18 cellular contexts compared by ENCODE assay signal in the genomic region with DNA sequence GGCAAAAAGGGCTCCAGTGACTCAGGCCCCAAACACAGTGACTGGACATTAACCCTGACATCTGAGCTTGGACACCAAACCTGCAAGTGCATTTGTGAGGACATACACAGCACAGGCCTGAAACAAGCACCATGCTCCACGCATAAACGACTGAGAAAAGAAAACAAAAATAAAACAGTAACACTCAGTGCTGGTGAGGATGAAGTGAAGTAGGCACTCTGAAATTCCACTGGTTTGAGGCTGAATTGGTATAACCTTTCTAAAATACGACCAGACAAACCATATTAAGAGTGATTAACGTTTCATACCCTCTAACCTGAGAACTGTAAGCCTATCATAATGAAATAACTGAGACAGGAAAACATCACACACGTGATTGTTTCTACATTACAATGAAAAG. TPM values are rescaled to one million over a fixed set of nuclear protein-coding genes. Genes with fewer than 3 reads are reported as not detected.
A peak's percentile ranks its signal among the peaks of the same experiment; 100 is the strongest.
DNase-seq lines count a peak whose midpoint lies in the region; ATAC-seq and TF ChIP-seq lines count a peak whose summit lies in the region.
"Had no signal": no experiment of that assay in that cellular context is flagged by ENCODE, and none has a peak within 500 bp of the region (broad histone marks: within the 10 kb centered on the region; RNA-seq: fewer than 3 reads in every experiment).

No MANE protein-coding gene starts in this region.

- no peak overlapping the region for H3K4me3 ChIP-seq in transverse colon
- H3K4me3 ChIP-seq: MG63, mucosa of descending colon, PC-9 had no signal

- no peaks in the 10 kb centered on the region for H3K9me3 Mint-ChIP-seq in activated T-cell treated with anti-CD3 and anti-CD28 coated beads, Interleukin-2, amount 50 U/mL, for 4 hours
- H3K9me3 Mint-ChIP-seq in activated CD4-positive, alpha-beta memory T cell treated with anti-CD3 and anti-CD28 coated beads, Interleukin-2, amount 10 ng/mL, durations not matched to agents 7 days and 5 days = no peaks in the 10 kb centered on the region
- no peaks in the 10 kb centered on the region for H3K9me3 Mint-ChIP-seq in immature natural killer cell
- H3K9me3 Mint-ChIP-seq: WTC11 had no signal

- H3K27ac ChIP-seq in transverse colon = peak overlapping the region in 3 of 4 donors; percentile 28 to 65 (median 34)
- H3K27ac ChIP-seq: PC-9 had no signal

- no peaks in the 10 kb centered on the region for H3K9me3 ChIP-seq in transverse colon
- H3K9me3 ChIP-seq: MG63, mucosa of descending colon had no signal

- WGBS in transverse colon (ENCODE audit: low coverage in 1 of 2), 2 donors = 92 to 98% methylated on average over 5 of the region's 5 CpGs

- peaks cover 5 to 11% (median 9%) of the 10 kb centered on the region in 4 donors for H3K4me1 ChIP-seq in transverse colon

- intact Hi-C loops in transverse colon (cut with DNase I; ENCODE audit: low total_unique reads) = no loop called here

- no peaks in the 10 kb centered on the region for H3K27me3 Mint-ChIP-seq in activated T-cell treated with anti-CD3 and anti-CD28 coated beads, Interleukin-2, amount 50 U/mL, for 4 hours (ENCODE audit: low read depth)
- no peaks in the 10 kb centered on the region for H3K27me3 Mint-ChIP-seq in activated CD4-positive, alpha-beta memory T cell treated with anti-CD3 and anti-CD28 coated beads, Interleukin-2, amount 10 ng/mL, durations not matched to agents 7 days and 5 days
- H3K27me3 Mint-ChIP-seq in immature natural killer cell (ENCODE audit: low read depth in 3 of 3) = peaks cover 7 to 14% (median 10%) of the 10 kb centered on the region in 3 donors

- no peak for ATAC-seq in activated T-cell treated with anti-CD3 and anti-CD28 coated beads, Interleukin-2, amount 50 U/mL, for 4 hours
- ATAC-seq: SK-N-SH treated with all-trans-retinoic acid at 6 μM for 48 hours, WTC11 had no signal

- H3K4me1 Mint-ChIP-seq in activated T-cell treated with anti-CD3 and anti-CD28 coated beads, Interleukin-2, amount 50 U/mL, for 4 hours (ENCODE audit: low read depth) = peaks cover 40% of the 10 kb centered on the region
- peaks cover 66% of the 10 kb centered on the region for H3K4me1 Mint-ChIP-seq in activated CD4-positive, alpha-beta memory T cell treated with anti-CD3 and anti-CD28 coated beads, Interleukin-2, amount 10 ng/mL, durations not matched to agents 7 days and 5 days
- peaks cover 29 to 39% of the 10 kb centered on the region in 2 donors for H3K4me1 Mint-ChIP-seq in immature natural killer cell

- CTCF ChIA-PET in activated CD4-positive, alpha-beta memory T cell treated with anti-CD3 and anti-CD28 coated beads, Interleukin-2, amount 10 ng/mL, durations not matched to agents 7 days and 5 days (lab: Charles Lee) = interaction anchor here (0.6 to 0.9 kb wide), 3 partner anchors 18 to 319 kb away, joined by 3 to 4 read pairs (median 3); no protein-coding TSS in a partner anchor

- H3K36me3 ChIP-seq in transverse colon = peaks cover 0 to 43% (median 12%) of the 10 kb centered on the region in 4 donors

- H3K27me3 ChIP-seq in transverse colon = no peaks in the 10 kb centered on the region
- H3K27me3 ChIP-seq: MG63 had no signal

- peak overlapping the region; percentile 100 for H3K27ac Mint-ChIP-seq in activated CD4-positive, alpha-beta memory T cell treated with anti-CD3 and anti-CD28 coated beads, Interleukin-2, amount 10 ng/mL, durations not matched to agents 7 days and 5 days
- H3K27ac Mint-ChIP-seq in immature natural killer cell = peak overlapping the region; percentile 97 to 100 (median 100)
- H3K27ac Mint-ChIP-seq: WTC11 had no signal

- no peak for DNase-seq in activated T-cell treated with anti-CD3 and anti-CD28 coated beads, Interleukin-2, amount 50 U/mL, for 4 hours
- DNase-seq in activated T-cell treated with anti-CD3 and anti-CD28 coated beads, Interleukin-2, amount 50 U/mL, for 1 hour = no peak
- no peak for DNase-seq in activated CD4-positive, alpha-beta memory T cell treated with anti-CD3 and anti-CD28 coated beads, Interleukin-2, amount 10 ng/mL, durations not matched to agents 7 days and 5 days
- DNase-seq in immature natural killer cell (no peak), transverse colon (no peak), NCI-H2081 treated with DMSO at 0.1 percent for 48 hours (lab: John Stamatoyannopoulos, UW) (no peak), LoVo (ENCODE audit: low spot score) (no peak), NK-92 (lab: John Stamatoyannopoulos, UW; ENCODE audit: unreplicated experiment) (no peak)
- DNase-seq: DMS153, kidney glomerular epithelial cell, MG63, NCI-H2081, PC-9, posterior cingulate gyrus, substantia nigra had no signal

- TF ChIP-seq CTCF in transverse colon (IDR thresholded peaks at IDR 0.05) = no peak

- in situ Hi-C loops in transverse colon (cut with MboI; ENCODE audit: low pct_ligation_motif_present in 1 of 4, low pct_unique_long_range_greater_than_20kb in 1 of 4, low sequenced_read_pairs in 3 of 4) = no loop called here

- peaks cover 29% of the 10 kb centered on the region for H3K36me3 Mint-ChIP-seq in activated T-cell treated with anti-CD3 and anti-CD28 coated beads, Interleukin-2, amount 50 U/mL, for 4 hours (ENCODE audit: insufficient read depth)
- peaks cover 77% of the 10 kb centered on the region for H3K36me3 Mint-ChIP-seq in activated CD4-positive, alpha-beta memory T cell treated with anti-CD3 and anti-CD28 coated beads, Interleukin-2, amount 10 ng/mL, durations not matched to agents 7 days and 5 days (ENCODE audit: low read depth)
- peaks cover 15 to 45% (median 24%) of the 10 kb centered on the region in 3 donors for H3K36me3 Mint-ChIP-seq in immature natural killer cell

- TF ChIP-seq POLR2A in transverse colon (IDR thresholded peaks at IDR 0.05) = no peak

- POLR2A ChIA-PET in activated CD4-positive, alpha-beta memory T cell treated with anti-CD3 and anti-CD28 coated beads, Interleukin-2, amount 10 ng/mL, durations not matched to agents 7 days and 5 days (lab: Charles Lee) = interaction anchor here (0.6 to 2.4 kb wide), 13 partner anchors 10 to 93 kb away, joined by 3 to 19 read pairs (median 6); a partner anchor contains a TSS

- H3K4me3 Mint-ChIP-seq in activated T-cell treated with anti-CD3 and anti-CD28 coated beads, Interleukin-2, amount 50 U/mL, for 4 hours = peak overlapping the region; percentile 69
- H3K4me3 Mint-ChIP-seq in activated CD4-positive, alpha-beta memory T cell treated with anti-CD3 and anti-CD28 coated beads, Interleukin-2, amount 10 ng/mL, durations not matched to agents 7 days and 5 days = no peak overlapping the region
- H3K4me3 Mint-ChIP-seq in immature natural killer cell = peak overlapping the region; percentile 74 to 94 (median 83)
- H3K4me3 Mint-ChIP-seq: WTC11 had no signal

- no peak for TF ChIP-seq EP300 in transverse colon (IDR thresholded peaks at IDR 0.05; ENCODE audit: low read depth)

RNA-seq across cellular contexts. Expression of a gene that starts 5.5 kb away (rescaled TPM):
- 10 to 100 TPM; 48.1 to 48.5 (median 48.1) TPM for total RNA-seq in activated T-cell treated with anti-CD3 and anti-CD28 coated beads, Interleukin-2, amount 50 U/mL, for 4 hours
- total RNA-seq in activated CD4-positive, alpha-beta memory T cell treated with anti-CD3 and anti-CD28 coated beads, Interleukin-2, amount 10 ng/mL, durations not matched to agents 7 days and 5 days = 10 to 100 TPM; 57.3 to 57.7 TPM
- polyA plus RNA-seq in immature natural killer cell = 10 to 100 TPM; 14.9 to 21.8 (median 20.1) TPM
- 10 to 100 TPM; 31.0 to 56.1 (median 42.8) TPM for total RNA-seq in transverse colon

RNA-seq across cellular contexts. Expression of a gene that starts 24.5 kb away (rescaled TPM):
- total RNA-seq in activated T-cell treated with anti-CD3 and anti-CD28 coated beads, Interleukin-2, amount 50 U/mL, for 4 hours = 100 to 1,000 TPM in 2 of 3 donors, 10 to 100 TPM in 1; 98.7 to 107 (median 103) TPM
- 10 to 100 TPM; 50.8 to 53.6 TPM for total RNA-seq in activated CD4-positive, alpha-beta memory T cell treated with anti-CD3 and anti-CD28 coated beads, Interleukin-2, amount 10 ng/mL, durations not matched to agents 7 days and 5 days
- 10 to 100 TPM in 1 of 3 donors, 1 to 10 TPM in 2; 1.6 to 19.9 (median 3.4) TPM for polyA plus RNA-seq in immature natural killer cell
- total RNA-seq in transverse colon = 10 to 100 TPM; 14.4 to 54.7 (median 28.9) TPM
